Comparison of ENCODE assay signal across 8 cellular contexts in the genomic region with DNA sequence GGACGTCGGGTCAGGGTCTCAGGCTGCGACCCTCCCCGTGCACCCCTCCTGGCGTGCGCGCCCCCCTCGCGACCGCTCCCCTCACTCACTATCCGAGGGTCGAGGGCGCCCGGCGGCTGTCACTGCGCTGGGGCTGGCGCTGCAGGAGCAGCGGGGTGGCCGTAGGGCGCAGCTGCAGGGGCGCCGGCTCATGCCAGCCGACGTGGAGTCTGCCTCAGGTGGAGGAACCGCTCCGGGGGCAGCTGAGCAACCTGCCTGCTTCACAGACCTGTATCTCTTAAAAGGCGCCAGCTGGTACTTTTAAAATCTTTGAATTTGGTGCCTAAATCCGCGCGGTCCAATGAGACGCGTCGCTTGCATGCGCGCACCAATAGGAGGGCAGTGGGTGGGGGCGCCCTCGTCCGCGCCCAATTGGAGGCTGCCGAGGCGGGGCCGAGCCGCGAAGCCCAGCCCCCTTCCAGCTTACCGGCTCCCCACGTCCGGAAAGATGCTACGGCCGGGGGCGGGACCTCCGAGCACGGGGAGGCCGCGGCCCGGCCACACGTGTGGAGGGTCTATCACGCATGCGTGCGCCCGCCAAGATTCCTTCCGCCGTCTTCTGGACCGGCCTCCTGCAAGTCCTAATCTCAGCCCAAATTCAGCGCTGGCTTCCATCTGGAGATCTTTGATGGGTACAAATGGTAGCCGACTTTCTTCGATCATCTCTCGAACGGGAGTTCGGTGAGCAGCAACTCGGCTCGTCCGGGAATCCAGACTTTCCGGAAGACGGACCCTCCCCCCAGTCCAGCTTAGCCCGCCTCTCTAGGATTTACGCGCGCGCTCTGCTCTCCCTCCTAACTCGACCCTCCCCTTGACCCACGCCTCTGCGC. TPM values are rescaled to one million over a fixed set of nuclear protein-coding genes. Genes with fewer than 3 reads are reported as not detected.
DNase-seq lines count a peak whose midpoint lies in the region; ATAC-seq and TF ChIP-seq lines count a peak whose summit lies in the region.

A gene with protein sequence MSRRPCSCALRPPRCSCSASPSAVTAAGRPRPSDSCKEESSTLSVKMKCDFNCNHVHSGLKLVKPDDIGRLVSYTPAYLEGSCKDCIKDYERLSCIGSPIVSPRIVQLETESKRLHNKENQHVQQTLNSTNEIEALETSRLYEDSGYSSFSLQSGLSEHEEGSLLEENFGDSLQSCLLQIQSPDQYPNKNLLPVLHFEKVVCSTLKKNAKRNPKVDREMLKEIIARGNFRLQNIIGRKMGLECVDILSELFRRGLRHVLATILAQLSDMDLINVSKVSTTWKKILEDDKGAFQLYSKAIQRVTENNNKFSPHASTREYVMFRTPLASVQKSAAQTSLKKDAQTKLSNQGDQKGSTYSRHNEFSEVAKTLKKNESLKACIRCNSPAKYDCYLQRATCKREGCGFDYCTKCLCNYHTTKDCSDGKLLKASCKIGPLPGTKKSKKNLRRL (minus strand): TSS at position 274 of the 869 bp plus-strand sequence. CDS start 82 bp downstream, at position 192.

- no peaks in the 10 kb centered on the region for H3K27me3 Mint-ChIP-seq in activated T-cell treated with anti-CD3 and anti-CD28 coated beads, Interleukin-2, amount 50 U/mL, for 4 hours (ENCODE audit: low read depth)

- intact Hi-C loops in Panc1 (cut with micrococcal nuclease; ENCODE audit: unreplicated experiment) = no loop called here

- no peaks in the 10 kb centered on the region for H3K9me3 ChIP-seq in Panc1 (ENCODE audit: control insufficient read depth, insufficient read depth, low read depth, low read length)
- no peaks in the 10 kb centered on the region for H3K9me3 ChIP-seq in esophagus (ENCODE audit: control insufficient read depth in 2 of 2, insufficient read depth in 1 of 2, low read depth in 1 of 2, low read length in 1 of 2)
- no peaks in the 10 kb centered on the region for H3K9me3 ChIP-seq in mucosa of stomach (ENCODE audit: control insufficient read depth, low read length)

- H3K4me3 Mint-ChIP-seq in activated T-cell treated with anti-CD3 and anti-CD28 coated beads, Interleukin-2, amount 50 U/mL, for 4 hours = peak within 1 kb of the TSS; percentile 99

- H3K4me1 ChIP-seq in Panc1 (ENCODE audit: control insufficient read depth, insufficient read depth, low read length) (peaks cover 32% of the 10 kb centered on the region), esophagus (ENCODE audit: control insufficient read depth in 2 of 2, insufficient read depth in 2 of 2, low read length in 1 of 2) (peaks cover 5 to 7% of the 10 kb centered on the region in 2 donors), mucosa of stomach (ENCODE audit: control insufficient read depth, insufficient read depth, low read length) (peaks cover 6% of the 10 kb centered on the region)

- in situ Hi-C loops in Panc1 (cut with HindIII; ENCODE audit: low pct_unique_long_range_greater_than_20kb, low sequenced_read_pairs) = no loop called here

- H3K36me3 Mint-ChIP-seq in activated T-cell treated with anti-CD3 and anti-CD28 coated beads, Interleukin-2, amount 50 U/mL, for 4 hours (ENCODE audit: insufficient read depth) = peaks cover 13% of the 10 kb centered on the region

- BruUV-seq in Panc1 (replicated peaks; lab: Mats Ljungman, UMichigan) = no TSS peak

- H3K4me1 Mint-ChIP-seq in activated T-cell treated with anti-CD3 and anti-CD28 coated beads, Interleukin-2, amount 50 U/mL, for 4 hours (ENCODE audit: low read depth) = peaks cover 46% of the 10 kb centered on the region

- peak; percentile 79 for ATAC-seq in GM21723 (IDR thresholded peaks at IDR 0.05; ENCODE audit: unreplicated experiment)
- ATAC-seq in Panc1 = peak; percentile 92
- peak; percentile 93 to 94 for ATAC-seq in activated T-cell treated with anti-CD3 and anti-CD28 coated beads, Interleukin-2, amount 50 U/mL, for 4 hours

- peak within 1 kb of the TSS; percentile 69 to 97 for H3K4me3 ChIP-seq in Panc1 (ENCODE audit: low read depth in 2 of 2, low read length in 2 of 2)
- peak within 1 kb of the TSS; percentile 72 to 73 for H3K4me3 ChIP-seq in esophagus (ENCODE audit: low read depth in 1 of 2, low read length in 2 of 2)
- peak within 1 kb of the TSS; percentile 57 for H3K4me3 ChIP-seq in mucosa of stomach (ENCODE audit: low read length)

- CTCF ChIA-PET in Panc1 (lab: Charles Lee) = interaction anchor here (0.8 kb wide), 1 partner anchor 13 kb away, joined by 3 read pairs; no protein-coding TSS in a partner anchor

- WGBS in esophagus, 2 donors = 0 to 1% methylated on average over 67 to 82 of the region's 82 CpGs

- POLR2A ChIA-PET in Panc1 (lab: Charles Lee) = interaction anchor here (0.8 kb wide), 1 partner anchor 18 kb away, joined by 9 read pairs; no protein-coding TSS in a partner anchor

- no peaks in the 10 kb centered on the region for H3K9me3 Mint-ChIP-seq in activated T-cell treated with anti-CD3 and anti-CD28 coated beads, Interleukin-2, amount 50 U/mL, for 4 hours

- H3K9ac ChIP-seq in mucosa of stomach (ENCODE audit: low read length) = peak within 1 kb of the TSS; percentile 56

- H3K27ac ChIP-seq in Panc1 (ENCODE audit: low read length) (peak within 1 kb of the TSS; percentile 99), esophagus (ENCODE audit: low read depth in 2 of 2, low read length in 1 of 2) (peak within 1 kb of the TSS; percentile 91 to 98)

- no peak for TF ChIP-seq CTCF in Panc1 (IDR thresholded peaks at IDR 0.05)

- DNase-seq in DMS53 (lab: John Stamatoyannopoulos, UW) (peak; percentile 97), KG1 (lab: John Stamatoyannopoulos, UW) (peak; percentile 92), Panc1 (ENCODE audit: low read depth, low spot score) (peak; percentile 87)
- peak; percentile 95 for DNase-seq in activated T-cell treated with anti-CD3 and anti-CD28 coated beads, Interleukin-2, amount 50 U/mL, for 4 hours
- peak; percentile 93 to 95 for DNase-seq in stimulated activated CD8-positive, alpha-beta memory T cell treated with anti-CD3 and anti-CD28 coated beads, Interleukin-7, amount 100 ng/mL, for 1 hour (ENCODE audit: low read depth in 2 of 2)

- no peaks in the 10 kb centered on the region for H3K27me3 ChIP-seq in Panc1 (ENCODE audit: control insufficient read depth, insufficient read depth, low read length)
- H3K27me3 ChIP-seq in esophagus (ENCODE audit: control insufficient read depth in 1 of 2, insufficient read depth in 2 of 2, low read length in 2 of 2) = no peaks in the 10 kb centered on the region
- no peaks in the 10 kb centered on the region for H3K27me3 ChIP-seq in mucosa of stomach (ENCODE audit: control insufficient read depth, insufficient read depth, low read length)

- H3K36me3 ChIP-seq in Panc1 (ENCODE audit: control insufficient read depth, insufficient read depth, low read length) (peaks cover 17% of the 10 kb centered on the region), esophagus (ENCODE audit: control insufficient read depth in 2 of 2, insufficient read depth in 2 of 2, low read length in 1 of 2) (no peaks in the 10 kb centered on the region), mucosa of stomach (ENCODE audit: control insufficient read depth, insufficient read depth, low read length) (no peaks in the 10 kb centered on the region)

RNA-seq across cellular contexts. Expression of the gene that starts here (rescaled TPM):
- total RNA-seq in Panc1 (2021; ENCODE audit: unreplicated experiment) = 33.6 TPM
- 7.0 TPM for polyA plus RNA-seq in Panc1 (2012; ENCODE audit: insufficient read length)
- 10 to 100 TPM in 2 of 3 donors, 1 to 10 TPM in 1; 9.7 to 10.6 (median 10.0) TPM for total RNA-seq in activated T-cell treated with anti-CD3 and anti-CD28 coated beads, Interleukin-2, amount 50 U/mL, for 4 hours
- polyA plus RNA-seq in esophagus = 1 to 10 TPM; 1.2 to 4.8 TPM

Comparison
In these comparisons a context has a peak if more than half of its experiments do, and no peak if none do; other contexts are left out.
1. Peak in every context shown above with its lines: DNase-seq, ATAC-seq, H3K4me3 ChIP-seq and H3K27ac ChIP-seq.